Comparison of ENCODE assay signal across 8 cellular contexts in genomic region chr12:93378373-93379310, GRCh38. TPM values are rescaled to one million over a fixed set of nuclear protein-coding genes. Genes with fewer than 3 reads are reported as not detected.
DNase-seq lines count a peak whose midpoint lies in the region; ATAC-seq, FAIRE-seq and TF ChIP-seq lines count a peak whose summit lies in the region.

No MANE protein-coding gene starts in this region.

- no peaks in the 10 kb centered on the region for H3K9me3 ChIP-seq in BE2C
- no peaks in the 10 kb centered on the region for H3K9me3 ChIP-seq in endothelial cell of umbilical vein (replicated peaks; ENCODE audit: control insufficient read depth, insufficient read depth, low read length)

- H3K27ac ChIP-seq in endothelial cell of umbilical vein (ENCODE audit: insufficient read depth, low read depth, low read length): peak overlapping the region; percentile 79

- POLR2A ChIA-PET in endothelial cell of umbilical vein (lab: Charles Lee): no interaction called here

- ATAC-seq in GM19025 (IDR thresholded peaks at IDR 0.05; ENCODE audit: low read depth, unreplicated experiment) (peak; percentile 35), HG03280 (IDR thresholded peaks at IDR 0.05; ENCODE audit: unreplicated experiment) (peak; percentile 26)
- ATAC-seq in activated CD8-positive, alpha-beta memory T cell treated with anti-CD3 and anti-CD28 coated beads, Interleukin-2, amount 10 ng/mL, durations not matched to agents 7 days and 5 days: peak; percentile 56
- ATAC-seq in stimulated activated effector memory CD8-positive, alpha-beta T cell treated with anti-CD3 and anti-CD28 coated beads, Interleukin-12 subunit alpha, Interleukin-12 subunit beta, amount 100 ng/mL, for 72 hours: peak; percentile 72

- TF ChIP-seq POLR2A in endothelial cell of umbilical vein (IDR thresholded peaks at IDR 0.05; ENCODE audit: low read depth, low read length): no peak

- peaks cover 6% of the 10 kb centered on the region for H3K36me3 Mint-ChIP-seq in activated CD8-positive, alpha-beta memory T cell treated with anti-CD3 and anti-CD28 coated beads, Interleukin-2, amount 10 ng/mL, durations not matched to agents 7 days and 5 days
- H3K36me3 Mint-ChIP-seq in stimulated activated effector memory CD8-positive, alpha-beta T cell treated with anti-CD3 and anti-CD28 coated beads, Interleukin-12 subunit alpha, Interleukin-12 subunit beta, amount 100 ng/mL, for 72 hours: peaks cover 24% of the 10 kb centered on the region

- peaks cover 4% of the 10 kb centered on the region; the same call in 1 of the 2 replicates for H3K4me1 ChIP-seq in BE2C
- peaks cover 29% of the 10 kb centered on the region for H3K4me1 ChIP-seq in endothelial cell of umbilical vein (ENCODE audit: control insufficient read depth, extremely low read depth, insufficient read depth, low read length)

- dilution Hi-C loops in endothelial cell of umbilical vein (cut with MboI; ENCODE audit: extremely low pct_ligation_motif_present, low sequenced_read_pairs): loop anchor here (25.0 kb wide), 1 partner anchor 366 kb away; no protein-coding TSS in a partner anchor

- H3K27ac Mint-ChIP-seq in activated CD8-positive, alpha-beta memory T cell treated with anti-CD3 and anti-CD28 coated beads, Interleukin-2, amount 10 ng/mL, durations not matched to agents 7 days and 5 days: peak overlapping the region; percentile 99
- peak overlapping the region; percentile 97 for H3K27ac Mint-ChIP-seq in stimulated activated effector memory CD8-positive, alpha-beta T cell treated with anti-CD3 and anti-CD28 coated beads, Interleukin-12 subunit alpha, Interleukin-12 subunit beta, amount 100 ng/mL, for 72 hours

- peaks cover 42% of the 10 kb centered on the region for H3K4me1 Mint-ChIP-seq in activated CD8-positive, alpha-beta memory T cell treated with anti-CD3 and anti-CD28 coated beads, Interleukin-2, amount 10 ng/mL, durations not matched to agents 7 days and 5 days
- peaks cover 42% of the 10 kb centered on the region for H3K4me1 Mint-ChIP-seq in stimulated activated effector memory CD8-positive, alpha-beta T cell treated with anti-CD3 and anti-CD28 coated beads, Interleukin-12 subunit alpha, Interleukin-12 subunit beta, amount 100 ng/mL, for 72 hours

- CTCF ChIA-PET in activated CD8-positive, alpha-beta memory T cell treated with anti-CD3 and anti-CD28 coated beads, Interleukin-2, amount 10 ng/mL, durations not matched to agents 7 days and 5 days (lab: Charles Lee): interaction anchor here (0.8 to 3.6 kb wide), 3 partner anchors 18 to 391 kb away, joined by 3 to 20 read pairs (median 15); no protein-coding TSS in a partner anchor
- CTCF ChIA-PET in endothelial cell of umbilical vein (lab: Charles Lee): interaction anchor here (3.8 to 6.8 kb wide), 2 partner anchors 41 to 391 kb away, joined by 18 to 87 read pairs; no protein-coding TSS in a partner anchor

- H3K79me2 ChIP-seq in endothelial cell of umbilical vein (ENCODE audit: control insufficient read depth, insufficient read depth, low read length): peaks cover 55% of the 10 kb centered on the region

- peaks cover 2% of the 10 kb centered on the region for H4K20me1 ChIP-seq in endothelial cell of umbilical vein (replicated peaks; ENCODE audit: control insufficient read depth, extremely low read depth, insufficient read depth, low read length)

- peaks cover 3% of the 10 kb centered on the region for H3K27me3 Mint-ChIP-seq in activated CD8-positive, alpha-beta memory T cell treated with anti-CD3 and anti-CD28 coated beads, Interleukin-2, amount 10 ng/mL, durations not matched to agents 7 days and 5 days

- H2AFZ ChIP-seq in endothelial cell of umbilical vein (ENCODE audit: low read depth, low read length): peak overlapping the region; percentile 10

- no peak for FAIRE-seq in endothelial cell of umbilical vein (lab: Jason Lieb, UNC)

- TF ChIP-seq CTCF in BE2C (IDR thresholded peaks at IDR 0.05; ENCODE audit: low read depth, low read length): no peak
- no peak for TF ChIP-seq CTCF in endothelial cell of umbilical vein (IDR thresholded peaks at IDR 0.05; ENCODE audit: extremely low read depth in 1 of 2, insufficient read depth in 1 of 2, low read depth in 1 of 2, low read length in 2 of 2)

- TSS peak; percentile 32 for BruUV-seq in endothelial cell of umbilical vein (replicated peaks; lab: Mats Ljungman, UMichigan)

- intact Hi-C loops in endothelial cell of umbilical vein (cut with micrococcal nuclease): loop anchor here (5.0 to 10.0 kb wide), 3 partner anchors 154 to 376 kb away; no protein-coding TSS in a partner anchor

- H3K9me3 Mint-ChIP-seq in activated CD8-positive, alpha-beta memory T cell treated with anti-CD3 and anti-CD28 coated beads, Interleukin-2, amount 10 ng/mL, durations not matched to agents 7 days and 5 days (ENCODE audit: low read depth): no peaks in the 10 kb centered on the region
- no peaks in the 10 kb centered on the region for H3K9me3 Mint-ChIP-seq in stimulated activated effector memory CD8-positive, alpha-beta T cell treated with anti-CD3 and anti-CD28 coated beads, Interleukin-12 subunit alpha, Interleukin-12 subunit beta, amount 100 ng/mL, for 72 hours

- H3K4me3 ChIP-seq in BE2C (ENCODE audit: low read depth, low read length) (peak overlapping the region; percentile 79), endothelial cell of umbilical vein (replicated peaks in 1 of 3; ENCODE audit: insufficient read depth in 1 of 3, low read depth in 1 of 3, low read length in 3 of 3) (peak overlapping the region; percentile 71 to 99 (median 95))

- DNase-seq in BE2C (peak; percentile 52), NOMO-1 (lab: John Stamatoyannopoulos, UW; ENCODE audit: unreplicated experiment in 2 of 2) (peak; percentile 53 to 66), endothelial cell of umbilical vein (ENCODE audit: low read depth, low spot score) (peak; percentile 52), myocyte (ENCODE audit: low read depth) (peak; percentile 71)
- peak; percentile 77 for DNase-seq in activated CD8-positive, alpha-beta memory T cell treated with anti-CD3 and anti-CD28 coated beads, Interleukin-2, amount 10 ng/mL, durations not matched to agents 7 days and 5 days
- DNase-seq in stimulated activated effector memory CD8-positive, alpha-beta T cell treated with anti-CD3 and anti-CD28 coated beads, Interleukin-12 subunit alpha, Interleukin-12 subunit beta, amount 100 ng/mL, for 72 hours (ENCODE audit: low spot score in 2 of 2): peak; percentile 38 to 82

- peak overlapping the region; percentile 96 for H3K9ac ChIP-seq in endothelial cell of umbilical vein (replicated peaks; ENCODE audit: extremely low read depth, insufficient read depth, low read length)

- H3K27me3 ChIP-seq in BE2C (no peaks in the 10 kb centered on the region), endothelial cell of umbilical vein (ENCODE audit: control insufficient read depth in 2 of 2, insufficient read depth in 2 of 2, low read length in 2 of 2) (no peaks in the 10 kb centered on the region)

- H3K36me3 ChIP-seq in BE2C (no peaks in the 10 kb centered on the region; the same call in 1 of the 2 replicates), endothelial cell of umbilical vein (ENCODE audit: control insufficient read depth in 2 of 2, extremely low read depth in 1 of 2, insufficient read depth in 2 of 2, low read length in 2 of 2) (peaks cover under 1 to 3% of the 10 kb centered on the region in 2 experiments)

- H3K4me3 Mint-ChIP-seq in activated CD8-positive, alpha-beta memory T cell treated with anti-CD3 and anti-CD28 coated beads, Interleukin-2, amount 10 ng/mL, durations not matched to agents 7 days and 5 days: peak overlapping the region; percentile 91
- peak overlapping the region; percentile 95 for H3K4me3 Mint-ChIP-seq in stimulated activated effector memory CD8-positive, alpha-beta T cell treated with anti-CD3 and anti-CD28 coated beads, Interleukin-12 subunit alpha, Interleukin-12 subunit beta, amount 100 ng/mL, for 72 hours

- peak overlapping the region; percentile 91 for H3K4me2 ChIP-seq in endothelial cell of umbilical vein (ENCODE audit: insufficient read depth, low read length)

- no peaks in the 10 kb centered on the region for H3K9me1 ChIP-seq in endothelial cell of umbilical vein (replicated peaks; ENCODE audit: control insufficient read depth, extremely low read depth, insufficient read depth, low read length)

TF ChIP-seq in endothelial cell of umbilical vein, 7 proteins besides CTCF, POLR2A, EP300 and RAD21:
- TF ChIP-seq MYC (IDR thresholded peaks at IDR 0.05; ENCODE audit: low read depth, low read length): no peak
- no peak for TF ChIP-seq JUN (IDR thresholded peaks at IDR 0.05; ENCODE audit: borderline replicate concordance, insufficient read depth, insufficient read length, low read depth)
- TF ChIP-seq GATA2 (IDR thresholded peaks at IDR 0.05; ENCODE audit: insufficient read depth, insufficient read length, low read depth, low read length): no peak
- TF ChIP-seq FOS (IDR thresholded peaks at IDR 0.05; ENCODE audit: borderline replicate concordance, insufficient read depth, low read length): no peak
- TF ChIP-seq POLR2AphosphoS5 (IDR thresholded peaks at IDR 0.05; ENCODE audit: insufficient read depth, low read depth, low read length): no peak
- no peak for TF ChIP-seq MAX (IDR thresholded peaks at IDR 0.05; ENCODE audit: insufficient read depth, insufficient read length)
- no peak for TF ChIP-seq EZH2 (IDR thresholded peaks at IDR 0.05; ENCODE audit: borderline replicate concordance, low read depth, low read length, severe bottlenecking)

RNA-seq across cellular contexts. Expression of gene NUDT4, which starts 0.9 kb away (rescaled TPM):
- 23.5 TPM for polyA plus RNA-seq in BE2C (2012; ENCODE audit: insufficient read depth, insufficient read length, low read depth)
- 10 to 100 TPM; 42.8 to 63.8 TPM for total RNA-seq in activated CD8-positive, alpha-beta memory T cell treated with anti-CD3 and anti-CD28 coated beads, Interleukin-2, amount 10 ng/mL, durations not matched to agents 7 days and 5 days
- 161 and 166 TPM in 2 replicates for total RNA-seq in endothelial cell of umbilical vein
- 66.2 and 76.0 TPM in 2 replicates for polyA plus RNA-seq in endothelial cell of umbilical vein
- 82.8 and 85.2 TPM in 2 replicates for polyA plus RNA-seq in endothelial cell of umbilical vein (2011; cell fraction: cytosol; rRNA removed)
- polyA plus RNA-seq in endothelial cell of umbilical vein (2011; cell fraction: nucleus; rRNA removed): 50.9 and 85.5 TPM in 2 replicates
- 143 and 158 TPM in 2 replicates for polyA plus RNA-seq in endothelial cell of umbilical vein (2012)
- polyA minus RNA-seq in endothelial cell of umbilical vein: 77.6 and 95.0 TPM in 2 replicates
- 19.4 TPM for polyA minus RNA-seq in endothelial cell of umbilical vein (2011; cell fraction: cytosol; rRNA and poly(A)+ RNA removed)
- 96.4 and 139 TPM in 2 replicates for polyA minus RNA-seq in endothelial cell of umbilical vein (2011; cell fraction: nucleus; rRNA and poly(A)+ RNA removed)
- total RNA-seq in myocyte: 51.2 and 83.7 TPM in 2 replicates
- polyA plus RNA-seq in myocyte (2012): 20.8 TPM

Comparison
In these comparisons a context has a peak if more than half of its experiments do, and no peak if none do; other contexts are left out.
1. Peak in every context shown above with its lines: DNase-seq, ATAC-seq, H3K4me3 ChIP-seq and H3K27ac ChIP-seq.